Comparison of ENCODE assay signal across 1 cellular context in the genomic region with DNA sequence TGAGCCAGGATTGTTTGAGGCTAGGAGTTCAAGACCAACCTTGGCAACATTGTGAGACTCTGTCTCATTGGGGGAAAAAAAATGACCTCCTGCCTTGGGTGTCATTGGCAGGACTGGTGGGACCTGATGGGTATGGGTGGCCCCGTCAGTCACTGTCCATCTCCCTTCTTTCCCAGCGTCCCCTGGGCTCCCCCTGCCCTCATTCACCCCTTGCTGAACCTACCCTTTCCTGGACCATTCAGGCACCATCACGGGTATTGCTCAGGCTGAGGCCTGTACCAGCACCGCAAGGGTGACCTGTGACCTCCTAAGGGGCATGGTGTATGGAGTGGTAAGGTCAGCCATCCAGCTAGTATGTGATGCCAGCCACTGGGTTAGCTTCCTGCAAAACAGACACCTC.
TF ChIP-seq lines count a peak whose summit lies in the region.

No MANE protein-coding gene starts in this region.

TF ChIP-seq in K562, 482 proteins besides CTCF, POLR2A, EP300 and RAD21:
- no peak for TF ChIP-seq THRA (IDR thresholded peaks at IDR 0.05)
- TF ChIP-seq ZNF354B (CRISPR knock-in tag; IDR thresholded peaks at IDR 0.05), result no peak
- no peak for TF ChIP-seq BACH1 (tag; IDR thresholded peaks at IDR 0.05)
- TF ChIP-seq U2AF2 (optimal IDR thresholded peaks at IDR 0.05; ENCODE audit: low read depth, low read length), result no peak
- TF ChIP-seq, protein P1, sequence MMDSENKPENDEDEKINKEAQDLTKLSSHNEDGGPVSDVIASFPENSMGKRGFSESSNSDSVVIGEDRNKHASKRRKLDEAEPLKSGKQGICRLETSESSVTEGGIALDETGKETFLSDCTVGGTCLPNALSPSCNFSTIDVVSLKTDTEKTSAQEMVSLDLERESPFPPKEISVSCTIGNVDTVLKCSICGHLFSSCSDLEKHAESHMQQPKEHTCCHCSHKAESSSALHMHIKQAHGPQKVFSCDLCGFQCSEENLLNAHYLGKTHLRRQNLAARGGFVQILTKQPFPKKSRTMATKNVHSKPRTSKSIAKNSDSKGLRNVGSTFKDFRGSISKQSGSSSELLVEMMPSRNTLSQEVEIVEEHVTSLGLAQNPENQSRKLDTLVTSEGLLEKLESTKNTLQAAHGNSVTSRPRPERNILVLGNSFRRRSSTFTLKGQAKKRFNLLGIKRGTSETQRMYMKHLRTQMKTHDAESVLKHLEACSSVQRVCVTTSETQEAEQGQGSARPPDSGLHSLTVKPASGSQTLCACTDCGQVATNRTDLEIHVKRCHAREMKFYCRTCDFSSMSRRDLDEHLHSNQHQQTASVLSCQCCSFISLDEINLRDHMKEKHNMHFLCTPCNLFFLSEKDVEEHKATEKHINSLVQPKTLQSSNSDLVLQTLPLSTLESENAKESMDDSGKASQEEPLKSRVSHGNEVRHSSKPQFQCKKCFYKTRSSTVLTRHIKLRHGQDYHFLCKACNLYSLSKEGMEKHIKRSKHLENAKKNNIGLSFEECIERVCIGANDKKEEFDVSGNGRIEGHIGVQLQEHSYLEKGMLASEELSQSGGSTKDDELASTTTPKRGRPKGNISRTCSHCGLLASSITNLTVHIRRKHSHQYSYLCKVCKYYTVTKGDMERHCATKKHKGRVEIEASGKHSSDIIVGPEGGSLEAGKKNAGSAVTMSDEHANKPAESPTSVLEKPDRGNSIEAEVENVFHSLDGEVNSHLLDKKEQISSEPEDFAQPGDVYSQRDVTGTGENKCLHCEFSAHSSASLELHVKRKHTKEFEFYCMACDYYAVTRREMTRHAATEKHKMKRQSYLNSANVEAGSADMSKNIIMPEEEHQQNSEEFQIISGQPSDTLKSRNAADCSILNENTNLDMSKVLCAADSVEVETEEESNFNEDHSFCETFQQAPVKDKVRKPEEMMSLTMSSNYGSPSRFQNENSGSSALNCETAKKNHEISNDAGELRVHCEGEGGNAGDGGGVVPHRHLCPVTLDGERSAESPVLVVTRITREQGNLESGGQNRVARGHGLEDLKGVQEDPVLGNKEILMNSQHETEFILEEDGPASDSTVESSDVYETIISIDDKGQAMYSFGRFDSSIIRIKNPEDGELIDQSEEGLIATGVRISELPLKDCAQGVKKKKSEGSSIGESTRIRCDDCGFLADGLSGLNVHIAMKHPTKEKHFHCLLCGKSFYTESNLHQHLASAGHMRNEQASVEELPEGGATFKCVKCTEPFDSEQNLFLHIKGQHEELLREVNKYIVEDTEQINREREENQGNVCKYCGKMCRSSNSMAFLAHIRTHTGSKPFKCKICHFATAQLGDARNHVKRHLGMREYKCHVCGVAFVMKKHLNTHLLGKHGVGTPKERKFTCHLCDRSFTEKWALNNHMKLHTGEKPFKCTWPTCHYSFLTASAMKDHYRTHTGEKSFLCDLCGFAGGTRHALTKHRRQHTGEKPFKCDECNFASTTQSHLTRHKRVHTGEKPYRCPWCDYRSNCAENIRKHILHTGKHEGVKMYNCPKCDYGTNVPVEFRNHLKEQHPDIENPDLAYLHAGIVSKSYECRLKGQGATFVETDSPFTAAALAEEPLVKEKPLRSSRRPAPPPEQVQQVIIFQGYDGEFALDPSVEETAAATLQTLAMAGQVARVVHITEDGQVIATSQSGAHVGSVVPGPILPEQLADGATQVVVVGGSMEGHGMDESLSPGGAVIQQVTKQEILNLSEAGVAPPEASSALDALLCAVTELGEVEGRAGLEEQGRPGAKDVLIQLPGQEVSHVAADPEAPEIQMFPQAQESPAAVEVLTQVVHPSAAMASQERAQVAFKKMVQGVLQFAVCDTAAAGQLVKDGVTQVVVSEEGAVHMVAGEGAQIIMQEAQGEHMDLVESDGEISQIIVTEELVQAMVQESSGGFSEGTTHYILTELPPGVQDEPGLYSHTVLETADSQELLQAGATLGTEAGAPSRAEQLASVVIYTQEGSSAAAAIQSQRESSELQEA (IDR thresholded peaks at IDR 0.05; ENCODE audit: low read depth), result no peak
- no peak for TF ChIP-seq HNRNPUL1 (IDR thresholded peaks at IDR 0.05; ENCODE audit: low read length)
- no peak for TF ChIP-seq ETV6 (IDR thresholded peaks at IDR 0.05; ENCODE audit: borderline replicate concordance in 1 of 2, low read depth in 2 of 2, low read length in 1 of 2)
- TF ChIP-seq ETV6 (CRISPR knock-in tag; IDR thresholded peaks at IDR 0.05; ENCODE audit: borderline replicate concordance), result no peak
- TF ChIP-seq RB1 (IDR thresholded peaks at IDR 0.05; ENCODE audit: low read depth), result no peak
- no peak for TF ChIP-seq FOXK1 (CRISPR knock-in tag; IDR thresholded peaks at IDR 0.05; ENCODE audit: borderline replicate concordance)
- no peak for TF ChIP-seq ZBTB1 (CRISPR knock-in tag; IDR thresholded peaks at IDR 0.05; ENCODE audit: borderline replicate concordance, low read depth)
